40 cellular contexts compared by ENCODE assay signal in genomic region chr11:58741127-58741526, GRCh38. TPM values are rescaled to one million over a fixed set of nuclear protein-coding genes. Genes with fewer than 3 reads are reported as not detected.
"Had no signal": no experiment of that assay in that cellular context is flagged by ENCODE, and none has a peak within 500 bp of the region (broad histone marks: within the 10 kb centered on the region; RNA-seq: fewer than 3 reads in every experiment).

No MANE protein-coding gene starts in this region.

- H3K27ac Mint-ChIP-seq: activated B cell treated with CpG ODN at 0.5 μM for 24 hours; activated CD4-positive, alpha-beta memory T cell treated with anti-CD3 and anti-CD28 coated beads for 36 hours; activated CD4-positive, alpha-beta T cell treated with anti-CD3 and anti-CD28 coated beads, Interleukin-2, amount 10 ng/mL, durations not matched to agents 24 days and 14 days; activated CD8-positive, alpha-beta T cell treated with anti-CD3 and anti-CD28 coated beads for 36 hours; activated naive CD4-positive, alpha-beta T cell treated with anti-CD3 and anti-CD28 coated beads, Interleukin-2, amount 10 ng/mL, durations not matched to agents 7 days and 5 days; activated naive CD4-positive, alpha-beta T cell treated with anti-CD3 and anti-CD28 coated beads, Interleukin-2, amount 50 U/mL, for 24 hours; activated naive CD8-positive, alpha-beta T cell; activated naive CD8-positive, alpha-beta T cell treated with anti-CD3 and anti-CD28 coated beads, Interleukin-2, amount 10 ng/mL, durations not matched to agents 7 days and 5 days; activated naive CD8-positive, alpha-beta T cell treated with anti-CD3 and anti-CD28 coated beads, Interleukin-2, amount 50 U/mL, for 24 hours; activated T-cell treated with anti-CD3 and anti-CD28 coated beads, Interleukin-2, amount 50 U/mL, for 72 hours; activated T-helper 2 cell treated with anti-CD3 and anti-CD28 coated beads, Interferon-gamma antibody, Interleukin-2, Interleukin-4, amounts not matched to agents 10 μg/mL and 5 μg/mL and 100 μg/mL, durations not matched to agents 14 hours and 24 hours and 36 hours; T-helper 1 cell treated with Interleukin-12 subunit alpha and Interleukin-12 subunit beta and Interleukin-4 antibody, amounts not matched to agents 30 μg/mL and 1 μg/mL, for 36 hours; T-helper 2 cell treated with Interferon-gamma antibody and Interleukin-4, amounts not matched to agents 5 μg/mL and 100 μg/mL, for 36 hours had no signal

- ATAC-seq: activated CD8-positive, alpha-beta T cell treated with anti-CD3 and anti-CD28 coated beads for 36 hours; activated naive CD8-positive, alpha-beta T cell treated with anti-CD3 and anti-CD28 coated beads, Interleukin-2, amount 50 U/mL, for 24 hours; activated T-cell treated with anti-CD3 and anti-CD28 coated beads, Interleukin-2, amount 50 U/mL, for 4 hours; body of pancreas had no signal

- H3K4me1 Mint-ChIP-seq: activated B cell treated with CpG ODN at 0.5 μM for 24 hours; central memory CD8-positive, alpha-beta T cell had no signal

- DNase-seq: activated B cell treated with CpG ODN at 0.5 μM for 24 hours; activated CD4-positive, alpha-beta memory T cell treated with anti-CD3 and anti-CD28 coated beads for 36 hours; activated CD4-positive, alpha-beta T cell treated with anti-CD3 and anti-CD28 coated beads for 4 hours; activated CD4-positive, alpha-beta T cell treated with anti-CD3 and anti-CD28 coated beads, Interleukin-2, amount 10 ng/mL, durations not matched to agents 24 days and 14 days; activated CD4-positive, alpha-beta T cell treated with anti-CD3 and anti-CD28 coated beads, Interleukin-2, amount 50 U/mL, for 1 hour; activated CD4-positive, alpha-beta T cell treated with anti-CD3 and anti-CD28 coated beads, Interleukin-2, amount 50 U/mL, for 4 hours; activated CD4-positive, CD25-positive, alpha-beta regulatory T cell treated with anti-CD3 and anti-CD28 coated beads, Interleukin-2, amount 50 U/mL, for 72 hours; activated CD8-positive, alpha-beta memory T cell treated with anti-CD3 and anti-CD28 coated beads, Interleukin-2, amount 50 U/mL, for 4 hours; activated CD8-positive, alpha-beta T cell treated with anti-CD3 and anti-CD28 coated beads for 36 hours; activated effector memory CD4-positive, alpha-beta T cell treated with Interleukin-2 at 50 U/mL for 16 hours; activated gamma-delta T cell; activated naive CD4-positive, alpha-beta T cell treated with anti-CD3 and anti-CD28 coated beads, Interleukin-2, amount 10 ng/mL, durations not matched to agents 7 days and 5 days; activated naive CD4-positive, alpha-beta T cell treated with Interleukin-2 at 50 U/mL for 16 hours; activated naive CD8-positive, alpha-beta T cell treated with anti-CD3 and anti-CD28 coated beads, Interleukin-2, amount 10 ng/mL, durations not matched to agents 7 days and 5 days; activated naive CD8-positive, alpha-beta T cell treated with anti-CD3 and anti-CD28 coated beads, Interleukin-2, amount 50 U/mL, for 24 hours; activated T-cell treated with anti-CD3 and anti-CD28 coated beads for 4 hours; activated T-cell treated with anti-CD3 and anti-CD28 coated beads, Interleukin-2, amount 50 U/mL, for 1 hour; activated T-cell treated with anti-CD3 and anti-CD28 coated beads, Interleukin-2, amount 50 U/mL, for 4 hours; activated T-cell treated with anti-CD3 and anti-CD28 coated beads, Interleukin-2, amount 50 U/mL, for 72 hours; amygdala; anterior cingulate cortex; body of pancreas; brain microvascular endothelial cell; caudate nucleus; cerebellar nuclear complex; T-helper 1 cell; T-helper 2 cell; T-helper 9 cell had no signal

- H3K4me1 ChIP-seq: ascending aorta, body of pancreas, breast epithelium had no signal

- H3K9me3 Mint-ChIP-seq: central memory CD8-positive, alpha-beta T cell; T-helper 2 cell treated with Interferon-gamma antibody and Interleukin-4, amounts not matched to agents 5 μg/mL and 100 μg/mL, for 36 hours had no signal

- H3K36me3 ChIP-seq: ascending aorta, brain microvascular endothelial cell, breast epithelium had no signal

- H3K27me3 ChIP-seq: ascending aorta, body of pancreas, brain microvascular endothelial cell, breast epithelium had no signal

- H3K4me3 ChIP-seq: ascending aorta, body of pancreas, breast epithelium had no signal

- H3K27me3 Mint-ChIP-seq: activated CD4-positive, alpha-beta T cell treated with anti-CD3 and anti-CD28 coated beads, Interleukin-2, amount 10 ng/mL, durations not matched to agents 24 days and 14 days; activated CD8-positive, alpha-beta T cell treated with anti-CD3 and anti-CD28 coated beads for 36 hours; activated naive CD4-positive, alpha-beta T cell treated with anti-CD3 and anti-CD28 coated beads, Interleukin-2, amount 50 U/mL, for 24 hours; activated naive CD8-positive, alpha-beta T cell treated with anti-CD3 and anti-CD28 coated beads, Interleukin-2, amount 10 ng/mL, durations not matched to agents 7 days and 5 days had no signal

- H3K36me3 Mint-ChIP-seq: activated naive CD4-positive, alpha-beta T cell treated with anti-CD3 and anti-CD28 coated beads, Interleukin-2, amount 10 ng/mL, durations not matched to agents 7 days and 5 days had no signal

- H3K27ac ChIP-seq: ascending aorta, body of pancreas, brain microvascular endothelial cell, breast epithelium, VCaP had no signal

- H3K4me3 Mint-ChIP-seq: activated B cell treated with CpG ODN at 0.5 μM for 24 hours; activated CD4-positive, alpha-beta memory T cell treated with anti-CD3 and anti-CD28 coated beads for 36 hours; activated CD4-positive, alpha-beta T cell treated with anti-CD3 and anti-CD28 coated beads, Interleukin-2, amount 10 ng/mL, durations not matched to agents 24 days and 14 days; activated CD8-positive, alpha-beta T cell treated with anti-CD3 and anti-CD28 coated beads for 36 hours; activated naive CD4-positive, alpha-beta T cell treated with anti-CD3 and anti-CD28 coated beads, Interleukin-2, amount 10 ng/mL, durations not matched to agents 7 days and 5 days; activated naive CD4-positive, alpha-beta T cell treated with anti-CD3 and anti-CD28 coated beads, Interleukin-2, amount 50 U/mL, for 24 hours; activated naive CD8-positive, alpha-beta T cell; activated naive CD8-positive, alpha-beta T cell treated with anti-CD3 and anti-CD28 coated beads, Interleukin-2, amount 10 ng/mL, durations not matched to agents 7 days and 5 days; activated naive CD8-positive, alpha-beta T cell treated with anti-CD3 and anti-CD28 coated beads, Interleukin-2, amount 50 U/mL, for 24 hours; activated T-cell treated with anti-CD3 and anti-CD28 coated beads, Interleukin-2, amount 50 U/mL, for 4 hours; activated T-cell treated with anti-CD3 and anti-CD28 coated beads, Interleukin-2, amount 50 U/mL, for 72 hours; central memory CD8-positive, alpha-beta T cell; T-helper 1 cell treated with Interleukin-12 subunit alpha and Interleukin-12 subunit beta and Interleukin-4 antibody, amounts not matched to agents 30 μg/mL and 1 μg/mL, for 36 hours; T-helper 2 cell treated with Interferon-gamma antibody and Interleukin-4, amounts not matched to agents 5 μg/mL and 100 μg/mL, for 36 hours had no signal

- FAIRE-seq: TTC549 had no signal

RNA-seq across cellular contexts. Expression of gene GLYAT, which starts 9.4 kb away (rescaled TPM):
- total RNA-seq: activated B cell treated with CpG ODN at 0.5 μM for 24 hours; activated CD4-positive, alpha-beta memory T cell treated with anti-CD3 and anti-CD28 coated beads for 36 hours; activated CD4-positive, alpha-beta T cell treated with anti-CD3 and anti-CD28 coated beads, Interleukin-2, amount 10 ng/mL, durations not matched to agents 24 days and 14 days; activated CD8-positive, alpha-beta memory T cell treated with anti-CD3 and anti-CD28 coated beads for 36 hours; activated CD8-positive, alpha-beta T cell treated with anti-CD3 and anti-CD28 coated beads for 36 hours; activated naive CD8-positive, alpha-beta T cell treated with anti-CD3 and anti-CD28 coated beads, Interleukin-2, amount 10 ng/mL, durations not matched to agents 7 days and 5 days; activated T-cell treated with anti-CD3 and anti-CD28 coated beads, Interleukin-2, amount 50 U/mL, for 4 hours; activated T-cell treated with anti-CD3 and anti-CD28 coated beads, Interleukin-2, amount 50 U/mL, for 72 hours; activated T-helper 2 cell treated with anti-CD3 and anti-CD28 coated beads, Interferon-gamma antibody, Interleukin-2, Interleukin-4, amounts not matched to agents 10 μg/mL and 5 μg/mL and 100 μg/mL, durations not matched to agents 14 hours and 24 hours and 36 hours; ascending aorta; chondrocyte had no signal
